ENCODE assay signal across 9 cellular contexts in the genomic region with DNA sequence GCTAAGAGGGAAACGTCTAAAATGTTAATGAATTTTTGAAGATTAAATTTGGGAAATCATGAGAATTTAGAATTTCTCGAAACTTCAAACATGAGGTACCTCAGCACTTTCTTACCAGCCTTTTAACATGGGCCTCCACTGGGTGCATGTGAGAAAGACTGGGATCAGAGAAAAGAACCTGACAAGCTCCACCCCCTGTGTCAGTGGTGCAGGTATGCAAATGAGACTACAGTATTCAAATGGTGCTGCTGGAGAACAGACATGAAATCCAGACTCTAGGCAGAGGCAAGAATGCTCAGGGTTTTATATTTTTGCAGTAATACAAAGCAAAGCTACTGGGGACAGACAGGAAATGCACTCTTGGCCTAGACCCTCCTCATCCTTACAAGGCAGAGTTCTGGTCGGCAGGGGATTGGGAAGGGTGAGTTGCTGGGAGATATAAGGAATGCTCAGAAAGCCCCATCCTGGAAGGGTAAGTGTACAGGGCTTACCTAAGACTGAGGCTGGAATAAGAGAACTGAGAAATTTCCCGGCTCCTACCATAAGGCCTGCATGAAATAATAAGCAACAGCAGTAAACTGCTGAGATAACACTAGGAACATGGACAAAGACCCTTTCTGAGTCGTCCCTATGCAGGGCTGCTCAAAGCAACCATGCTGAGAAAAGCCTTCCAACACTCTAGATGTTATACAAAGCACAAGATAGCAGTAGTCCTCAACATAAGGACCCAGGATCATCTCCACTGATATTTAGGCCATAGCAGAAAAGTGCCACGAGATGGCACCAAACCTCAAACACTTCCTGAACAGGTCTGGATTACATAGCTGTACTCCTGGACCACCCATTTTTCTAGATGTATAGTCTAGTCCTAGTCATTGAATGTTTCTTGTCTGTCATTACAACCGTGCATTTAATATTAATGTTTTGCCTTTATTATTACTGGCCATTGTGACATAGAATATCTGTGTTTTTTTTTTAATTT.
DNase-seq lines count a peak whose midpoint lies in the region; ATAC-seq and TF ChIP-seq lines count a peak whose summit lies in the region.
"Had no signal": no experiment of that assay in that cellular context is flagged by ENCODE, and none has a peak within 500 bp of the region (broad histone marks: within the 10 kb centered on the region; RNA-seq: fewer than 3 reads in every experiment).

No MANE protein-coding gene starts in this region.

- H3K27ac ChIP-seq in body of pancreas, result no peak overlapping the region
- H3K27ac ChIP-seq: BLaER1 had no signal

- no peaks in the 10 kb centered on the region for H3K36me3 ChIP-seq in body of pancreas (replicated peaks in 1 of 2; ENCODE audit: insufficient read depth in 1 of 2, low read depth in 2 of 2)
- H3K36me3 ChIP-seq: BLaER1 had no signal

- no peaks in the 10 kb centered on the region for H3K4me1 ChIP-seq in body of pancreas
- H3K4me1 ChIP-seq: BLaER1 had no signal

- ATAC-seq in GM21423 (IDR thresholded peaks at IDR 0.05; ENCODE audit: unreplicated experiment) (peak; percentile 96), HG03521 (IDR thresholded peaks at IDR 0.05; ENCODE audit: unreplicated experiment) (peak; percentile 98), body of pancreas (peak; percentile 80)

- peak; percentile 47 to 82 (median 73) for TF ChIP-seq CTCF in body of pancreas (IDR thresholded peaks at IDR 0.05)

- intact Hi-C loops in body of pancreas (cut with DNase I), result loop anchor here (5.0 kb wide), 1 partner anchor 292 kb away; no protein-coding TSS in a partner anchor

- peak; percentile 56 for DNase-seq in NCI-H1436 (lab: John Stamatoyannopoulos, UW)
- DNase-seq in NCI-H1436 treated with DMSO at 0.1 percent for 48 hours (lab: John Stamatoyannopoulos, UW), result no peak
- peak; percentile 76 to 87 for DNase-seq in NCI-H526 (lab: John Stamatoyannopoulos, UW)
- peak; percentile 50 to 75 (median 59) for DNase-seq in body of pancreas
- DNase-seq in inferior parietal cortex (ENCODE audit: extremely low spot score), result peak; percentile 54
- DNase-seq in superior temporal gyrus (ENCODE audit: extremely low spot score), result peak; percentile 64

- no peaks in the 10 kb centered on the region for H3K9me3 ChIP-seq in body of pancreas
- H3K9me3 ChIP-seq: BLaER1 had no signal

- TF ChIP-seq POLR2A in body of pancreas (IDR thresholded peaks at IDR 0.05), result no peak

- 49 to 50% methylated on average over 7 of the region's 7 CpGs for WGBS in body of pancreas, 2 donors

- no peaks in the 10 kb centered on the region for H3K27me3 ChIP-seq in body of pancreas
- H3K27me3 ChIP-seq: BLaER1 had no signal

- H3K4me3 ChIP-seq in body of pancreas, result no peak overlapping the region
- H3K4me3 ChIP-seq: BLaER1 had no signal
